Comparison of ENCODE assay signal across 30 cellular contexts in the genomic region with DNA sequence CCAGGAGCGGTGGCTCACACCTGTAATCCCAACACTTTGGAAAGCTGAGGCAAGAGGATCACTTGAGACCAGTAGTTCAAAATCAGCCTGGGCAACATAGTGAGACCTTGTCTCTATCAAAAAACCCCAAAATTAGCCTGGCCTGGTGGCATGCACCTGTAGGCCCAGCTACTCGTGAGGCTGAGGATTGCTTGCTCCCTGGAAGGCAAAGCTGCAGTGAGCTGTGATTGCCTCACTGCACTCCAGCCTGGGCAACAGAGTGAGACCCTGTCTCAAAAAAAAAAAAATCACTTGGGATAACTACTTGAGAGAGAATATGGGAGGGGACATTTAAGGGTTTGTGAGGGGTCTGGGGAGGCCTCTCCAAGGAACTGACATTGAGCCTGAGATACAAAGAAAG.
"Had no signal": no experiment of that assay in that cellular context is flagged by ENCODE, and none has a peak within 500 bp of the region (broad histone marks: within the 10 kb centered on the region; RNA-seq: fewer than 3 reads in every experiment).

No MANE protein-coding gene starts in this region.

- H3K4me3 Mint-ChIP-seq: activated CD4-positive, alpha-beta memory T cell treated with anti-CD3 and anti-CD28 coated beads for 36 hours; activated CD4-positive, alpha-beta T cell treated with anti-CD3 and anti-CD28 coated beads for 36 hours; activated CD4-positive, alpha-beta T cell treated with anti-CD3 and anti-CD28 coated beads, Interleukin-2, amount 10 ng/mL, durations not matched to agents 24 days and 14 days; activated naive CD8-positive, alpha-beta T cell; activated T-cell treated with anti-CD3 and anti-CD28 coated beads, Interleukin-2, amount 50 U/mL, for 24 hours; activated T-cell treated with anti-CD3 and anti-CD28 coated beads, Interleukin-2, amount 50 U/mL, for 72 hours; central memory CD8-positive, alpha-beta T cell; dendritic cell treated with granulocyte-macrophage colony-stimulating factor and Interleukin-4, amounts not matched to agents 40 ng/mL and 50 ng/mL, for 4 days; T-helper 1 cell treated with Interleukin-12 subunit alpha and Interleukin-12 subunit beta and Interleukin-4 antibody, amounts not matched to agents 30 μg/mL and 1 μg/mL, for 36 hours had no signal

- FAIRE-seq: astrocyte, bronchial epithelial cell had no signal

- H3K36me3 Mint-ChIP-seq: activated CD4-positive, alpha-beta memory T cell treated with anti-CD3 and anti-CD28 coated beads for 36 hours had no signal

- H3K4me3 ChIP-seq: coronary artery, dorsolateral prefrontal cortex, esophagus muscularis mucosa, gastrocnemius medialis, heart left ventricle had no signal

- H3K9me3 Mint-ChIP-seq: activated CD4-positive, alpha-beta memory T cell treated with anti-CD3 and anti-CD28 coated beads for 36 hours; activated T-cell treated with anti-CD3 and anti-CD28 coated beads, Interleukin-2, amount 50 U/mL, for 24 hours; central memory CD8-positive, alpha-beta T cell; dendritic cell treated with granulocyte-macrophage colony-stimulating factor and Interleukin-4, amounts not matched to agents 40 ng/mL and 50 ng/mL, for 4 days; T-helper 1 cell treated with Interleukin-12 subunit alpha and Interleukin-12 subunit beta and Interleukin-4 antibody, amounts not matched to agents 30 μg/mL and 1 μg/mL, for 36 hours had no signal

- H3K27me3 ChIP-seq: brain microvascular endothelial cell, esophagus muscularis mucosa, foreskin keratinocyte, gastrocnemius medialis, heart left ventricle had no signal

- H3K4me1 Mint-ChIP-seq: activated CD4-positive, alpha-beta T cell treated with anti-CD3 and anti-CD28 coated beads, Interleukin-2, amount 10 ng/mL, durations not matched to agents 24 days and 14 days; central memory CD8-positive, alpha-beta T cell had no signal

- H3K27ac ChIP-seq: brain microvascular endothelial cell, coronary artery, dorsolateral prefrontal cortex, esophagus muscularis mucosa, foreskin keratinocyte, gastrocnemius medialis, heart left ventricle, WERI-Rb-1 had no signal

- H3K27me3 Mint-ChIP-seq: activated CD4-positive, alpha-beta T cell treated with anti-CD3 and anti-CD28 coated beads, Interleukin-2, amount 10 ng/mL, durations not matched to agents 24 days and 14 days had no signal

- H3K27ac Mint-ChIP-seq: activated CD4-positive, alpha-beta memory T cell treated with anti-CD3 and anti-CD28 coated beads for 36 hours; activated CD4-positive, alpha-beta T cell treated with anti-CD3 and anti-CD28 coated beads for 36 hours; activated CD4-positive, alpha-beta T cell treated with anti-CD3 and anti-CD28 coated beads, Interleukin-2, amount 10 ng/mL, durations not matched to agents 24 days and 14 days; activated naive CD8-positive, alpha-beta T cell; activated T-cell treated with anti-CD3 and anti-CD28 coated beads, Interleukin-2, amount 50 U/mL, for 24 hours; activated T-cell treated with anti-CD3 and anti-CD28 coated beads, Interleukin-2, amount 50 U/mL, for 72 hours; dendritic cell treated with granulocyte-macrophage colony-stimulating factor and Interleukin-4, amounts not matched to agents 40 ng/mL and 50 ng/mL, for 4 days; T-helper 1 cell treated with Interleukin-12 subunit alpha and Interleukin-12 subunit beta and Interleukin-4 antibody, amounts not matched to agents 30 μg/mL and 1 μg/mL, for 36 hours had no signal

- DNase-seq: activated CD4-positive, alpha-beta memory T cell treated with anti-CD3 and anti-CD28 coated beads for 36 hours; activated CD4-positive, alpha-beta T cell treated with anti-CD3 and anti-CD28 coated beads for 36 hours; activated CD4-positive, alpha-beta T cell treated with anti-CD3 and anti-CD28 coated beads, Interleukin-2, amount 10 ng/mL, durations not matched to agents 24 days and 14 days; activated CD4-positive, CD25-positive, alpha-beta regulatory T cell; activated CD4-positive, CD25-positive, alpha-beta regulatory T cell treated with anti-CD3 and anti-CD28 coated beads, Interleukin-2, amount 50 U/mL, for 72 hours; activated CD8-positive, alpha-beta memory T cell treated with anti-CD3 and anti-CD28 coated beads, Interleukin-2, amount 50 U/mL, for 48 hours; activated gamma-delta T cell; activated naive CD4-positive, alpha-beta T cell; activated naive CD4-positive, alpha-beta T cell treated with anti-CD3 and anti-CD28 coated beads, Interleukin-2, amount 50 U/mL, for 16 hours; activated T-cell treated with anti-CD3 and anti-CD28 coated beads for 4 hours; activated T-cell treated with anti-CD3 and anti-CD28 coated beads, Interleukin-2, amount 50 U/mL, for 24 hours; activated T-cell treated with anti-CD3 and anti-CD28 coated beads, Interleukin-2, amount 50 U/mL, for 72 hours; amniotic stem cell; dorsolateral prefrontal cortex; effector memory CD4-positive, alpha-beta T cell; foreskin keratinocyte; gastrocnemius medialis; glutamatergic neuron; heart left ventricle; T1000 had no signal

- H3K36me3 ChIP-seq: brain microvascular endothelial cell, esophagus muscularis mucosa, gastrocnemius medialis, heart left ventricle, WERI-Rb-1 had no signal

- H3K4me1 ChIP-seq: esophagus muscularis mucosa, foreskin keratinocyte, gastrocnemius medialis had no signal

- H3K9me3 ChIP-seq: esophagus muscularis mucosa, gastrocnemius medialis, heart left ventricle had no signal

- ATAC-seq: activated CD4-positive, alpha-beta T cell treated with anti-CD3 and anti-CD28 coated beads for 36 hours; activated T-cell treated with anti-CD3 and anti-CD28 coated beads, Interleukin-2, amount 50 U/mL, for 72 hours; foreskin keratinocyte; gastrocnemius medialis; heart left ventricle had no signal
